24 cellular contexts compared by ENCODE assay signal in the genomic region with DNA sequence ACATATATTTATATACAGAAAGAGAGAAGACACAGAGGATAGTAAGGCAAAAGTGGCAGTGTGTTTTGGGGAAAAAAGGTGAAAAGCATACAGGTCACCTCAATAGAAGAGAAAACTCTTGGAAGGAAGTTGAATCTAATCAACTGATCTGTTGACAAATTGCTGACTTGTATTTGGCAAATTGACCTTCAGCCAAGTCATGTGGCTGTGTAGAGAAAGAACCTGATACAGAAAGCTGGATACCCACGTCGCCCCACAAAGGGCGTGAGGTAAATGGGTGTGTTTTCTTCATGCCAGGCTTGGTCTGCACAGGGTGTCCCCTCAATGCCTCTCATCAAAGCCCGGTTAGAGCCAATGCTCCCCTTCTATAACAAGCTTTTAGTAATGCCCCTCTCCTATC.
DNase-seq lines count a peak whose midpoint lies in the region; ATAC-seq, FAIRE-seq and TF ChIP-seq lines count a peak whose summit lies in the region.
"Had no signal": no experiment of that assay in that cellular context is flagged by ENCODE, and none has a peak within 500 bp of the region (broad histone marks: within the 10 kb centered on the region; RNA-seq: fewer than 3 reads in every experiment).

No MANE protein-coding gene starts in this region.

- H3K9me3 ChIP-seq in right lobe of liver: no peaks in the 10 kb centered on the region
- H3K9me3 ChIP-seq in HepG2 (ENCODE audit: low read length): no peaks in the 10 kb centered on the region
- H3K9me3 ChIP-seq in small intestine (ENCODE audit: control insufficient read depth, low read depth): no peaks in the 10 kb centered on the region
- H3K9me3 ChIP-seq: A549; BLaER1 treated with 17β-estradiol and CSF1 and Interleukin-3, amounts not matched to agents 10 nM and 100 nM; Caco-2 had no signal

- no peak overlapping the region for H3K4me3 ChIP-seq in right lobe of liver
- no peak overlapping the region for H3K4me3 ChIP-seq in HepG2 (replicated peaks in 1 of 3; ENCODE audit: insufficient read depth in 1 of 3, low read depth in 2 of 3, low read length in 3 of 3)
- H3K4me3 ChIP-seq in small intestine (ENCODE audit: low read depth in 1 of 2, low read length in 2 of 2): no peak overlapping the region
- H3K4me3 ChIP-seq: A549; BLaER1 treated with 17β-estradiol and CSF1 and Interleukin-3, amounts not matched to agents 10 nM and 100 nM had no signal

- no peaks in the 10 kb centered on the region for H3K79me2 ChIP-seq in HepG2 (ENCODE audit: insufficient read depth, low read length)

- in situ Hi-C loops in HepG2 (cut with HindIII; ENCODE audit: extremely low pct_ligation_motif_present, low pct_unique_long_range_greater_than_20kb): no loop called here

- H2AFZ ChIP-seq in HepG2 (ENCODE audit: low read length): no peak overlapping the region

- WGBS in right lobe of liver (ENCODE audit: insufficient coverage, low coverage, low lambda C conversion rate, missing lambda C conversion rate): 45% methylated on average over 4 of the region's 4 CpGs
- WGBS in HepG2 (ENCODE audit: low lambda C conversion rate): 42% methylated on average over 4 of the region's 4 CpGs
- 30 to 71% (median 62%) methylated on average over 4 of the region's 4 CpGs for WGBS in small intestine, 3 donors

- no peak overlapping the region for H3K4me2 ChIP-seq in HepG2 (ENCODE audit: low read depth, low read length)
- H3K4me2 ChIP-seq: A549; BLaER1 treated with 17β-estradiol and CSF1 and Interleukin-3, amounts not matched to agents 10 nM and 100 nM had no signal

- H3K27ac ChIP-seq in right lobe of liver (no peak overlapping the region), HepG2 (ENCODE audit: extremely low read length, insufficient read depth, low read length) (no peak overlapping the region), small intestine (ENCODE audit: low read depth in 1 of 2, low read length in 1 of 2) (no peak overlapping the region)
- H3K27ac ChIP-seq: 22Rv1; A549; BLaER1 treated with 17β-estradiol and CSF1 and Interleukin-3, amounts not matched to agents 10 nM and 100 nM; C4-2B had no signal

- H4K20me1 ChIP-seq in HepG2 (ENCODE audit: insufficient read depth, low read length): no peaks in the 10 kb centered on the region
- H4K20me1 ChIP-seq: BLaER1 treated with 17β-estradiol and CSF1 and Interleukin-3, amounts not matched to agents 10 nM and 100 nM had no signal

- DNase-seq in right lobe of liver: peak in 1 of 3 donors; percentile 51
- no peak for DNase-seq in HepG2 (ENCODE audit: low spot score)
- peak; percentile 27 for DNase-seq in small intestine
- DNase-seq in GDM1 (lab: John Stamatoyannopoulos, UW): no peak
- no peak for DNase-seq in GM19238 (ENCODE audit: insufficient read length, low spot score)
- DNase-seq: AML-193; Caco-2; Calu3; CD4-positive, alpha-beta T cell; CD8-positive, alpha-beta T cell; DMS153; DMS53; DMS79; DND-41; EL; GF-D8 had no signal

- H3K36me3 ChIP-seq in right lobe of liver: no peaks in the 10 kb centered on the region
- no peaks in the 10 kb centered on the region for H3K36me3 ChIP-seq in HepG2 (replicated peaks in 1 of 2; ENCODE audit: control insufficient read depth in 1 of 2, insufficient read depth in 2 of 2, low read length in 2 of 2)
- no peaks in the 10 kb centered on the region for H3K36me3 ChIP-seq in small intestine (ENCODE audit: control insufficient read depth in 2 of 2, insufficient read depth in 2 of 2, low read length in 2 of 2)
- H3K36me3 ChIP-seq: BLaER1 treated with 17β-estradiol and CSF1 and Interleukin-3, amounts not matched to agents 10 nM and 100 nM had no signal

- H3K9ac ChIP-seq in HepG2 (ENCODE audit: insufficient read depth, low read depth, low read length): no peak overlapping the region
- H3K9ac ChIP-seq: BLaER1 treated with 17β-estradiol and CSF1 and Interleukin-3, amounts not matched to agents 10 nM and 100 nM had no signal

- POLR2A ChIA-PET in HepG2 (lab: Yijun Ruan, JAX): no interaction called here

- peak; percentile 69 to 82 (median 76) for ATAC-seq in right lobe of liver
- ATAC-seq in HepG2: no peak
- ATAC-seq: A549; CD8-positive, alpha-beta T cell had no signal

- no TSS peak for BruUV-seq in HepG2 (replicated peaks; lab: Mats Ljungman, UMichigan)

- TF ChIP-seq CTCF in right lobe of liver (IDR thresholded peaks at IDR 0.05) (no peak), HepG2 (CRISPR knock-in tag; IDR thresholded peaks at IDR 0.05) (no peak)

- TF ChIP-seq RAD21 in HepG2 (CRISPR knock-in tag; IDR thresholded peaks at IDR 0.05): no peak

- FAIRE-seq in HepG2 (lab: Jason Lieb, UNC) (no peak), small intestine (lab: Jason Lieb, UNC) (no peak)
- FAIRE-seq: D721Med, GM12891, GM18507, GM19239 had no signal

- TF ChIP-seq EP300 in HepG2 (IDR thresholded peaks at IDR 0.05; ENCODE audit: low read depth in 2 of 2, low read length in 2 of 2): no peak
- TF ChIP-seq EP300 in HepG2 (CRISPR knock-in tag; IDR thresholded peaks at IDR 0.05; ENCODE audit: borderline replicate concordance): no peak

- H3K27me3 ChIP-seq in right lobe of liver (no peaks in the 10 kb centered on the region), HepG2 (ENCODE audit: control insufficient read depth in 1 of 2, insufficient read depth in 2 of 2, low read length in 2 of 2) (no peaks in the 10 kb centered on the region), small intestine (ENCODE audit: control insufficient read depth in 2 of 2, insufficient read depth in 2 of 2, low read length in 2 of 2) (no peaks in the 10 kb centered on the region)
- H3K27me3 ChIP-seq: BLaER1 treated with 17β-estradiol and CSF1 and Interleukin-3, amounts not matched to agents 10 nM and 100 nM had no signal

- H3K4me1 ChIP-seq in right lobe of liver (peaks cover 0 to 4% (median 0%) of the 10 kb centered on the region in 4 donors), HepG2 (ENCODE audit: insufficient read depth, low read length) (no peaks in the 10 kb centered on the region), small intestine (ENCODE audit: control insufficient read depth in 2 of 2, insufficient read depth in 1 of 2, low read depth in 1 of 2, low read length in 1 of 2) (no peaks in the 10 kb centered on the region)
- H3K4me1 ChIP-seq: A549; BLaER1 treated with 17β-estradiol and CSF1 and Interleukin-3, amounts not matched to agents 10 nM and 100 nM; Caco-2 had no signal

- intact Hi-C loops in right lobe of liver (cut with DNase I): no loop called here
- intact Hi-C loops in HepG2 (cut with micrococcal nuclease; ENCODE audit: unreplicated experiment): no loop called here

- CTCF ChIA-PET in HepG2 (lab: Yijun Ruan, JAX; ENCODE audit: low intra/inter-chr PET ratio, low total read pairs): no interaction called here

- TF ChIP-seq POLR2A in right lobe of liver (IDR thresholded peaks at IDR 0.05): no peak
- no peak for TF ChIP-seq POLR2A in HepG2 (IDR thresholded peaks at IDR 0.05; ENCODE audit: insufficient read depth in 1 of 2, low read depth in 2 of 2, low read length in 2 of 2)

TF ChIP-seq in HepG2, 621 proteins besides CTCF, POLR2A, EP300 and RAD21:
- TF ChIP-seq, protein P1, sequence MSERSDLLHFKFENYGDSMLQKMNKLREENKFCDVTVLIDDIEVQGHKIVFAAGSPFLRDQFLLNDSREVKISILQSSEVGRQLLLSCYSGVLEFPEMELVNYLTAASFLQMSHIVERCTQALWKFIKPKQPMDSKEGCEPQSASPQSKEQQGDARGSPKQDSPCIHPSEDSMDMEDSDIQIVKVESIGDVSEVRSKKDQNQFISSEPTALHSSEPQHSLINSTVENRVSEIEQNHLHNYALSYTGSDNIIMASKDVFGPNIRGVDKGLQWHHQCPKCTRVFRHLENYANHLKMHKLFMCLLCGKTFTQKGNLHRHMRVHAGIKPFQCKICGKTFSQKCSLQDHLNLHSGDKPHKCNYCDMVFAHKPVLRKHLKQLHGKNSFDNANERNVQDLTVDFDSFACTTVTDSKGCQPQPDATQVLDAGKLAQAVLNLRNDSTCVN (CRISPR knock-in tag; IDR thresholded peaks at IDR 0.05; ENCODE audit: borderline replicate concordance): no peak
- TF ChIP-seq SIX1 (CRISPR knock-in tag; IDR thresholded peaks at IDR 0.05; ENCODE audit: borderline replicate concordance) (no peak), SKI (IDR thresholded peaks at IDR 0.05; ENCODE audit: partially characterized antibody) (no peak), ZFP82 (CRISPR knock-in tag; IDR thresholded peaks at IDR 0.05; ENCODE audit: borderline replicate concordance) (no peak)
- TF ChIP-seq, protein P2, sequence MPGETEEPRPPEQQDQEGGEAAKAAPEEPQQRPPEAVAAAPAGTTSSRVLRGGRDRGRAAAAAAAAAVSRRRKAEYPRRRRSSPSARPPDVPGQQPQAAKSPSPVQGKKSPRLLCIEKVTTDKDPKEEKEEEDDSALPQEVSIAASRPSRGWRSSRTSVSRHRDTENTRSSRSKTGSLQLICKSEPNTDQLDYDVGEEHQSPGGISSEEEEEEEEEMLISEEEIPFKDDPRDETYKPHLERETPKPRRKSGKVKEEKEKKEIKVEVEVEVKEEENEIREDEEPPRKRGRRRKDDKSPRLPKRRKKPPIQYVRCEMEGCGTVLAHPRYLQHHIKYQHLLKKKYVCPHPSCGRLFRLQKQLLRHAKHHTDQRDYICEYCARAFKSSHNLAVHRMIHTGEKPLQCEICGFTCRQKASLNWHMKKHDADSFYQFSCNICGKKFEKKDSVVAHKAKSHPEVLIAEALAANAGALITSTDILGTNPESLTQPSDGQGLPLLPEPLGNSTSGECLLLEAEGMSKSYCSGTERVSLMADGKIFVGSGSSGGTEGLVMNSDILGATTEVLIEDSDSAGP (CRISPR knock-in tag; IDR thresholded peaks at IDR 0.05; ENCODE audit: borderline replicate concordance): no peak
- TF ChIP-seq, protein P3, sequence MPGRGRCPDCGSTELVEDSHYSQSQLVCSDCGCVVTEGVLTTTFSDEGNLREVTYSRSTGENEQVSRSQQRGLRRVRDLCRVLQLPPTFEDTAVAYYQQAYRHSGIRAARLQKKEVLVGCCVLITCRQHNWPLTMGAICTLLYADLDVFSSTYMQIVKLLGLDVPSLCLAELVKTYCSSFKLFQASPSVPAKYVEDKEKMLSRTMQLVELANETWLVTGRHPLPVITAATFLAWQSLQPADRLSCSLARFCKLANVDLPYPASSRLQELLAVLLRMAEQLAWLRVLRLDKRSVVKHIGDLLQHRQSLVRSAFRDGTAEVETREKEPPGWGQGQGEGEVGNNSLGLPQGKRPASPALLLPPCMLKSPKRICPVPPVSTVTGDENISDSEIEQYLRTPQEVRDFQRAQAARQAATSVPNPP (CRISPR knock-in tag; IDR thresholded peaks at IDR 0.05): no peak
